ENCODE assay signal across 5 cellular contexts in the genomic region with DNA sequence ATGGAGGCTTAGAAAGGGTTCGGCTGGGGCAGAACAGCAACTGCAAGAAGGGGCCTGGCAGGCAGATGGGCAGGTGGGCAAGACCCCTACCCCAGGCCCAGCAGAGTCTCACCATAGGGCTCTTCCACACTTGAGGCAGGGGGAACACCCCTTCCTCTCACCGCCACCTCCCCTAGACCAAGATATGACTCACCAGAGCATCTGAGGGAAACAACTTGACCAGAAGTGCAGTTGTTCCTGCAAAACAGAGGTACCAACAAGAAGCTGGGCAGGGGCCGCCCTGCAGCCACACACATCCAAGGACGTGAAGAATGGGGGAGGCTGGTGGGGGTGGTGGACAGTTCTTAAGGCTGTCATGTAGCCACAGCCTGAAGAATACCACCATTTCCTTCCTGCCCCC. TPM values are rescaled to one million over a fixed set of nuclear protein-coding genes. Genes with fewer than 3 reads are reported as not detected.
"Had no signal": no experiment of that assay in that cellular context is flagged by ENCODE, and none has a peak within 500 bp of the region (broad histone marks: within the 10 kb centered on the region; RNA-seq: fewer than 3 reads in every experiment).

No MANE protein-coding gene starts in this region.

- H3K27me3 Mint-ChIP-seq: IgD-negative memory B cell had no signal

- H3K4me3 ChIP-seq: GM23338 had no signal

- H3K4me1 Mint-ChIP-seq: IgD-negative memory B cell had no signal

- ATAC-seq: GM23338 had no signal

- DNase-seq: H9, HCEC 1CT, KBM-7 had no signal

- H3K9me3 Mint-ChIP-seq: GM23338, H9, IgD-negative memory B cell had no signal

- H3K4me3 Mint-ChIP-seq: GM23338, H9, IgD-negative memory B cell had no signal

- H3K27ac Mint-ChIP-seq: GM23338, H9, IgD-negative memory B cell had no signal

- H3K4me2 ChIP-seq: GM23338 had no signal

- H2AFZ ChIP-seq: GM23338 had no signal

RNA-seq across cellular contexts. Expression of a gene that starts 10.9 kb away (rescaled TPM):
- total RNA-seq: GM23338 had no signal
